1 cellular context compared by ENCODE assay signal in the genomic region with DNA sequence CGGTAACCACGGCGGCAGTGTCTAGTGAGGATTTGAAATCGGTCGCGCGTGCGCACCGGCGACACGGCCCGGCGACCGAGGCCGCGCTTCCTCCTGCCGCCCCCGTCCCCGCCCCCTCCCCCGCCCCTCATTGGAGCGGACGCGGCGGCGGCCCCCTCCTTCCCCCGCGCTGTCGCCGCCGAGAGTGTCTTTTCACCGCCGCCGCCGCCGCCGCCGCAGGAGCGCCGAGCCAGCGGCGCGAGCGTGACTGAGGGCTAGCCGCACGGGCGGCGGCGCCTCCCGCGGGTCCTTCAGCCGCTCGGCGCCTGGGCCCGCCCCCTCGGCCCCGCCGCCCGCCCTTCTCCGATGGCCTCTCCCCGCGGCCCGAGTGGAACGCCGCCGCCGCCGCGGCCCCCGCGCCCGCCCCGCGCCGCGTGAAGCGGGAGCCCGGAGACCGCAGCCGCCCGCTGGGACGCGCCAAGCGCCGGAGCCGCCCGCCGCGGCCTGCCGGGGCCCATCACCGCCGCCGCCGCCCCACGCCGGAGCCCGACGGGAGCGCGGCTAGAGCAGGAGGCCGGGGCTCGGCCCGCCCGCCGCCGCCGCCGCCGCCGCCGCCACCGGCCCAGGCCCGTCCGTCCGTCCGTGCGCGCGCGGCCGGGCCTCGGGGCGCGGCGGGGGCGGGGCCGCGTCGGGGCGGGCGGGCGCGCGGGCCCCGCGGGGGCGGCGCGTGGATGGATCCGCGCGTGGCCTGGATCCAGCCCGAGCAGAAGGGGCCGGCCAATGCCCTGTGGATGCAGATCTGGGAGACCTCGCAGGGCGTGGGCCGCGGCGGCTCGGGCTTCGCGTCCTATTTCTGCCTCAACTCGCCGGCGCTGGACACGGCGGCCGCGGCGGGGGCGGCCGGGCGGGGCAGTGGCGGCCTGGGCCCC.
TF ChIP-seq lines count a peak whose summit lies in the region.

A gene (plus strand): TSS at position 159 of the 908 bp plus-strand sequence. CDS start 552 bp downstream, at position 711.

TF ChIP-seq in IMR-90, 13 proteins besides CTCF, POLR2A, EP300 and RAD21 (continued from another document):
- peak; percentile 18; the same call in 1 of the 2 replicates for TF ChIP-seq BHLHE40 (IDR thresholded peaks at IDR 0.05; ENCODE audit: low read depth, low read length)
- no peak for TF ChIP-seq NFE2L2 (IDR thresholded peaks at IDR 0.05; ENCODE audit: low read depth, low read length)
- TF ChIP-seq RCOR1 (IDR thresholded peaks at IDR 0.05; ENCODE audit: insufficient replicate concordance, low read length): no peak
